Comparison of ENCODE assay signal across 11 cellular contexts in the genomic region with DNA sequence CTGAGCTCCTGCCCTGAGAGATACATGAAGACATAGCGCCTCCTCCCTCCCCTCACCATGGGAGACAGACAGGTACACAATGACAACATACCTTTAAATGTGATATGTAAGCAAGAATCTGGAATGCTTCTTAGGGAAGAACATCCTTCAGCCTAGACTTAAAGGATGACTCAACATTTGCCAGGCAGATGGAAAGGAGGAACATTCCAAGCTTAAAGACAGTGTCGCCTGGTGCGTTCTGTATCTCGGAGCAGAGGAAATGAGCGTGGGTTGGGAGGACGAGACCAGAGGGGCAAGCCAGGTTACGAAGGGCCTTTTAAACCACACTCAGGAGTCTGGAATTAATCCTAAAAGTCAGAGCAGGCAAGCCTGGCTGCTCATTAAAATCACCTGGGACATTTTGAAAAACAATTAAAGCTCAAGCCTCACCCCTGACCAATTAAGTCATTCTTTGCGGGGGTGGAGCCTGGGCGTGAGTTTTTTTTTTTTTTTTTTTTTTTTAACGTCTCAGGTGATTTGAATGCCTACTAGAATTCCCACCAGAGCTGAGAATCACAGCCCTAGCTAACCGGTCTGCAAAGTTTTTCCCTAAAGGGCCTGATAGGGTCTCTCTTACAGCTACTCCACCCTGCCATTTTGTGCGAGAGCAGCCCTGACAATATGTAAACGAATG.
A peak's percentile ranks its signal among the peaks of the same experiment; 100 is the strongest.
DNase-seq lines count a peak whose midpoint lies in the region; ATAC-seq and TF ChIP-seq lines count a peak whose summit lies in the region.
"Had no signal": no experiment of that assay in that cellular context is flagged by ENCODE, and none has a peak within 500 bp of the region (broad histone marks: within the 10 kb centered on the region; RNA-seq: fewer than 3 reads in every experiment).

No MANE protein-coding gene starts in this region.

- POLR2A ChIA-PET in activated CD4-positive, alpha-beta T cell treated with anti-CD3 and anti-CD28 coated beads for 36 hours (lab: Charles Lee) = no interaction called here

- H3K36me3 ChIP-seq in RWPE2 (ENCODE audit: low read depth) (no peaks in the 10 kb centered on the region), fibroblast of lung (ENCODE audit: control insufficient read depth, insufficient read depth, low read length) (no peaks in the 10 kb centered on the region), trophoblast cell (ENCODE audit: control insufficient read depth in 1 of 2, insufficient read depth in 2 of 2, low read length in 2 of 2) (no peaks in the 10 kb centered on the region)

- H3K18ac ChIP-seq in H9 (ENCODE audit: insufficient read length, low read depth, low read length) (peak overlapping the region; percentile 6), trophoblast cell (ENCODE audit: low read length) (no peak overlapping the region)

- CTCF ChIA-PET in activated CD4-positive, alpha-beta T cell treated with anti-CD3 and anti-CD28 coated beads for 36 hours (lab: Charles Lee) = interaction anchor here (0.6 kb wide), 1 partner anchor 513 kb away, joined by 4 read pairs; no protein-coding TSS in a partner anchor

- H2AK5ac ChIP-seq in H9 (ENCODE audit: insufficient read length, low read length) = no peak overlapping the region
- H2AK5ac ChIP-seq in trophoblast cell (ENCODE audit: low read length) = no peak overlapping the region

- peak overlapping the region; percentile 76 to 92 (median 87); a peak in 6 of 7 replicates for H3K27ac Mint-ChIP-seq in H9
- no peak overlapping the region for H3K27ac Mint-ChIP-seq in activated CD4-positive, alpha-beta T cell treated with anti-CD3 and anti-CD28 coated beads for 36 hours

- H2BK5ac ChIP-seq in H9 (ENCODE audit: insufficient read length, low read length) (no peak overlapping the region), trophoblast cell (ENCODE audit: low read depth, low read length, poor library complexity) (peak overlapping the region; percentile 53)

- H3K4me1 ChIP-seq in H9 (ENCODE audit: insufficient read depth, low read length) (peaks cover 5% of the 10 kb centered on the region; the same call in 1 of the 2 replicates), RWPE2 (ENCODE audit: insufficient read depth, poor library complexity, severe bottlenecking) (peaks cover 8% of the 10 kb centered on the region), fibroblast of lung (ENCODE audit: control insufficient read depth, extremely low read depth, insufficient read depth, low read length) (peaks cover 8% of the 10 kb centered on the region), trophoblast cell (ENCODE audit: control insufficient read depth in 1 of 2, insufficient read depth in 2 of 2, low read length in 2 of 2) (peaks cover 18 to 27% of the 10 kb centered on the region in 2 experiments)

- H3K36me3 Mint-ChIP-seq in H9 (ENCODE audit: insufficient read depth in 1 of 3, low read depth in 3 of 3) = peaks cover 0 to 2% (median 0%) of the 10 kb centered on the region in 3 experiments; a peak in 2 of 7 replicates
- H3K36me3 Mint-ChIP-seq in activated CD4-positive, alpha-beta T cell treated with anti-CD3 and anti-CD28 coated beads for 36 hours (ENCODE audit: low read depth) = no peaks in the 10 kb centered on the region

- H2BK12ac ChIP-seq in H9 (ENCODE audit: insufficient read length, low read depth, low read length) = peak overlapping the region; percentile 0
- no peak overlapping the region for H2BK12ac ChIP-seq in trophoblast cell (ENCODE audit: low read length)

- H3K4me3 Mint-ChIP-seq in H9 = peak overlapping the region in 1 of 2 experiments; percentile 30; a peak in 2 of 5 replicates
- H3K4me3 Mint-ChIP-seq in activated CD4-positive, alpha-beta T cell treated with anti-CD3 and anti-CD28 coated beads for 36 hours = no peak overlapping the region

- no peak overlapping the region for H4K5ac ChIP-seq in H9 (ENCODE audit: insufficient read length, low read depth, low read length)

- ATAC-seq in RWPE2 (ENCODE audit: low read depth) = peak; percentile 98
- no peak for ATAC-seq in activated CD4-positive, alpha-beta T cell treated with anti-CD3 and anti-CD28 coated beads for 36 hours

- H4K12ac ChIP-seq in trophoblast cell (ENCODE audit: low read depth, low read length) = no peak overlapping the region

- H2AFZ ChIP-seq in H9 (ENCODE audit: low read length) (peak overlapping the region; percentile 69), fibroblast of lung (ENCODE audit: low read length) (no peak overlapping the region), trophoblast cell (ENCODE audit: insufficient read depth, low read length, poor library complexity) (no peak overlapping the region)

- H2BK120ac ChIP-seq in H9 (ENCODE audit: low read depth, low read length, poor library complexity, severe bottlenecking) = no peak overlapping the region
- H2BK120ac ChIP-seq in trophoblast cell (ENCODE audit: insufficient read depth, low read length, poor library complexity) = no peak overlapping the region

- H3K14ac ChIP-seq in H9 (ENCODE audit: insufficient read depth, low read length) = peak overlapping the region; percentile 6; the same call in 1 of the 2 replicates
- H3K14ac ChIP-seq in trophoblast cell (ENCODE audit: low read length) = no peak overlapping the region

- no peak for TF ChIP-seq CTCF in H9 (conservative IDR thresholded peaks at IDR 0.05)
- TF ChIP-seq CTCF in RWPE2 (IDR thresholded peaks at IDR 0.05; ENCODE audit: poor library complexity, severe bottlenecking) = peak; percentile 49
- TF ChIP-seq CTCF in fibroblast of lung (conservative IDR thresholded peaks at IDR 0.05 in 1 of 2, IDR thresholded peaks at IDR 0.05 in 1 of 2; ENCODE audit: low read depth in 1 of 2, low read length in 2 of 2) = no peak

- H3K9me3 ChIP-seq in H9 (ENCODE audit: control insufficient read depth, low read depth, low read length) = no peaks in the 10 kb centered on the region
- no peaks in the 10 kb centered on the region for H3K9me3 ChIP-seq in RWPE2 (ENCODE audit: severe bottlenecking)
- H3K9me3 ChIP-seq in fibroblast of lung (ENCODE audit: control insufficient read depth, insufficient read depth, low read depth, low read length) = no peaks in the 10 kb centered on the region
- H3K9me3 ChIP-seq in trophoblast cell (ENCODE audit: insufficient read depth, low read depth, low read length) = peaks cover 2% of the 10 kb centered on the region

- no peak overlapping the region for H3K56ac ChIP-seq in H9 (ENCODE audit: insufficient read length, low read depth, low read length)

- H3K4me1 Mint-ChIP-seq in H9 = peaks cover 16 to 18% of the 10 kb centered on the region in 2 experiments
- H3K4me1 Mint-ChIP-seq in activated CD4-positive, alpha-beta T cell treated with anti-CD3 and anti-CD28 coated beads for 36 hours = no peaks in the 10 kb centered on the region

- no peak overlapping the region for H3K4ac ChIP-seq in H9 (ENCODE audit: low read depth, low read length)
- H3K4ac ChIP-seq in trophoblast cell (ENCODE audit: low read depth, low read length) = no peak overlapping the region

- no peaks in the 10 kb centered on the region for H3K27me3 ChIP-seq in H9 (ENCODE audit: insufficient read depth, low read length)
- H3K27me3 ChIP-seq in RWPE2 (ENCODE audit: insufficient read depth, poor library complexity, severe bottlenecking) = no peaks in the 10 kb centered on the region
- no peaks in the 10 kb centered on the region for H3K27me3 ChIP-seq in fibroblast of lung (ENCODE audit: control insufficient read depth, insufficient read depth, low read length)
- no peaks in the 10 kb centered on the region for H3K27me3 ChIP-seq in trophoblast cell (ENCODE audit: insufficient read depth, low read length)

- intact Hi-C loops in activated CD4-positive, alpha-beta T cell treated with anti-CD3 and anti-CD28 coated beads for 36 hours (cut with DNase I, micrococcal nuclease) = no loop called here

- H3K4me2 ChIP-seq in H9 (ENCODE audit: insufficient read depth, insufficient read length, low read length) (peak overlapping the region; percentile 40), fibroblast of lung (ENCODE audit: extremely low read depth, insufficient read depth, low read length) (no peak overlapping the region), trophoblast cell (ENCODE audit: low read length) (peak overlapping the region; percentile 55)

- no peak overlapping the region for H4K8ac ChIP-seq in H9 (replicated peaks; ENCODE audit: insufficient read length, low read depth, low read length)
- H4K8ac ChIP-seq in trophoblast cell (ENCODE audit: low read depth, low read length) = no peak overlapping the region

- H3K4me3 ChIP-seq in RWPE2 (ENCODE audit: severe bottlenecking) (no peak overlapping the region), fibroblast of lung (replicated peaks in 1 of 4; ENCODE audit: control extremely low read depth in 1 of 4, insufficient read depth in 1 of 4, low read depth in 3 of 4, low read length in 4 of 4) (no peak overlapping the region), trophoblast cell (ENCODE audit: low read depth, low read length) (no peak overlapping the region)

- no peaks in the 10 kb centered on the region for H4K20me1 ChIP-seq in H9 (ENCODE audit: control insufficient read depth, insufficient read depth, insufficient read length)
- no peaks in the 10 kb centered on the region for H4K20me1 ChIP-seq in fibroblast of lung (ENCODE audit: control insufficient read depth, extremely low read depth, insufficient read depth, low read length)

- H3K23me2 ChIP-seq in H9 (ENCODE audit: insufficient read length, low read depth, low read length, poor library complexity, severe bottlenecking) = no peaks in the 10 kb centered on the region

- peak overlapping the region; percentile 28 for H3K27ac ChIP-seq in H9 (ENCODE audit: insufficient read length, low read depth, low read length)
- peak overlapping the region; percentile 88 for H3K27ac ChIP-seq in RWPE2 (ENCODE audit: poor library complexity, severe bottlenecking)
- no peak overlapping the region for H3K27ac ChIP-seq in fibroblast of lung (ENCODE audit: insufficient read depth, low read length)
- H3K27ac ChIP-seq in trophoblast cell (ENCODE audit: low read depth, low read length) = peak overlapping the region; percentile 87

- no peak overlapping the region for H4K91ac ChIP-seq in H9 (ENCODE audit: insufficient read length, low read depth, low read length)
- no peak overlapping the region for H4K91ac ChIP-seq in trophoblast cell (ENCODE audit: low read depth, low read length)

- no peak overlapping the region for H2BK15ac ChIP-seq in H9 (ENCODE audit: low read depth, low read length)

- H3K9me3 Mint-ChIP-seq in H9 = peaks cover 4 to 5% of the 10 kb centered on the region in 2 experiments; a peak in 2 of 5 replicates
- no peaks in the 10 kb centered on the region for H3K9me3 Mint-ChIP-seq in activated CD4-positive, alpha-beta T cell treated with anti-CD3 and anti-CD28 coated beads for 36 hours (ENCODE audit: low read depth)

- H3K9ac ChIP-seq in H9 (ENCODE audit: extremely low read depth, insufficient read length, low read length) (no peak overlapping the region), fibroblast of lung (ENCODE audit: insufficient read depth, low read length) (no peak overlapping the region), trophoblast cell (ENCODE audit: low read length) (no peak overlapping the region)

- H3K79me2 ChIP-seq in H9 (ENCODE audit: insufficient read depth, low read length) (no peaks in the 10 kb centered on the region), fibroblast of lung (ENCODE audit: control insufficient read depth, insufficient read depth, low read length) (no peaks in the 10 kb centered on the region), trophoblast cell (ENCODE audit: control insufficient read depth, insufficient read depth, low read length, poor library complexity) (no peaks in the 10 kb centered on the region)

- WGBS in H9 (ENCODE audit: extremely low coverage, insufficient read length, low lambda C conversion rate) = no CpG with 5 or more reads among the region's 13 CpGs
- no CpG with 5 or more reads among the region's 13 CpGs for WGBS in trophoblast cell (ENCODE audit: extremely low coverage, insufficient coverage, insufficient read length)

- no peak overlapping the region for H3K23ac ChIP-seq in H9 (ENCODE audit: insufficient read length, low read depth, low read length)
- H3K23ac ChIP-seq in trophoblast cell (ENCODE audit: low read length) = no peak overlapping the region

- no peaks in the 10 kb centered on the region for H3K27me3 Mint-ChIP-seq in H9 (ENCODE audit: low read depth)
- peaks cover 11% of the 10 kb centered on the region for H3K27me3 Mint-ChIP-seq in activated CD4-positive, alpha-beta T cell treated with anti-CD3 and anti-CD28 coated beads for 36 hours

- H3K79me1 ChIP-seq in H9 (ENCODE audit: insufficient read depth, low read depth, low read length, poor library complexity, severe bottlenecking) (no peaks in the 10 kb centered on the region), trophoblast cell (ENCODE audit: low read length) (peaks cover 27% of the 10 kb centered on the region)

- H2BK20ac ChIP-seq in H9 (ENCODE audit: low read depth, low read length, poor library complexity, severe bottlenecking) = no peak overlapping the region

- DNase-seq in H9 (peak; percentile 60), RWPE2 (ENCODE audit: low spot score) (no peak), fibroblast of lung (ENCODE audit: low read depth in 2 of 2) (peak; percentile 37 to 85), trophoblast cell (peak; percentile 77 to 94), NCI-H1417 treated with DMSO at 0.1 percent for 48 hours (lab: John Stamatoyannopoulos, UW) (no peak), NCI-H510A (lab: John Stamatoyannopoulos, UW) (no peak), mesenteric fat pad (ENCODE audit: low spot score) (no peak)
- DNase-seq in activated CD4-positive, alpha-beta T cell treated with anti-CD3 and anti-CD28 coated beads for 36 hours = no peak
- DNase-seq: anterior cingulate cortex, KBM-7, NCI-H524 had no signal

- H3T11ph ChIP-seq in H9 (ENCODE audit: low read length) = no peak overlapping the region

Comparison
In these comparisons a context has a peak if more than half of its experiments do, and no peak if none do; other contexts are left out.
1. DNase-seq: peak in H9 (single experiment), fibroblast of lung (2 of 2) and trophoblast cell (2 of 2); none in RWPE2 (single experiment), NCI-H1417 treated with DMSO at 0.1 percent for 48 hours (single experiment), activated CD4-positive, alpha-beta T cell treated with anti-CD3 and anti-CD28 coated beads for 36 hours (single experiment), NCI-H510A (single experiment) and mesenteric fat pad (single experiment).